Comparison of ENCODE assay signal across 1 cellular context in genomic region chr9:95447660-95448420, GRCh38.
TF ChIP-seq lines count a peak whose summit lies in the region.

No MANE protein-coding gene starts in this region.

TF ChIP-seq in GM12878, 131 proteins besides CTCF, POLR2A, EP300 and RAD21 (continued from another document):
- TF ChIP-seq ZBTB40 (IDR thresholded peaks at IDR 0.05; ENCODE audit: borderline replicate concordance) (no peak), IRF5 (IDR thresholded peaks at IDR 0.05; ENCODE audit: borderline replicate concordance) (no peak), BHLHE40 (IDR thresholded peaks at IDR 0.05; ENCODE audit: borderline replicate concordance in 1 of 2, low read depth in 2 of 2, low read length in 1 of 2) (peak in 1 of 2 experiments; percentile 46; a peak in 1 of 4 replicates), CREB1 (IDR thresholded peaks at IDR 0.05; ENCODE audit: low read depth) (no peak), SUPT20H (IDR thresholded peaks at IDR 0.05; ENCODE audit: borderline replicate concordance, control insufficient read depth, low read depth, low read length) (no peak), IRF4 (IDR thresholded peaks at IDR 0.05; ENCODE audit: low read depth, low read length) (no peak), HDGF (IDR thresholded peaks at IDR 0.05) (no peak), YY1 (IDR thresholded peaks at IDR 0.05; ENCODE audit: low read depth, low read length) (no peak), ATF7 (IDR thresholded peaks at IDR 0.05; ENCODE audit: low read depth) (no peak), MEF2B (IDR thresholded peaks at IDR 0.05; ENCODE audit: partially characterized antibody, poor library complexity, severe bottlenecking) (peak; percentile 25), USF1 (IDR thresholded peaks at IDR 0.05; ENCODE audit: borderline replicate concordance, extremely low read length, insufficient read depth, low read depth, low read length) (no peak), NR2C1 (IDR thresholded peaks at IDR 0.05) (no peak), RFX5 (IDR thresholded peaks at IDR 0.05; ENCODE audit: low read depth, low read length) (no peak), ZBTB4 (CRISPR knock-in tag; IDR thresholded peaks at IDR 0.05) (no peak), ZSCAN29 (IDR thresholded peaks at IDR 0.05) (no peak), NBN (IDR thresholded peaks at IDR 0.05) (no peak), KAT2A (conservative IDR thresholded peaks at IDR 0.05; ENCODE audit: control insufficient read depth, low read depth, low read length) (no peak), SREBF2 (IDR thresholded peaks at IDR 0.05; ENCODE audit: low read length) (no peak), ZNF207 (IDR thresholded peaks at IDR 0.05; ENCODE audit: borderline replicate concordance) (no peak), NR2C2 (IDR thresholded peaks at IDR 0.05; ENCODE audit: borderline replicate concordance, control insufficient read depth, insufficient read length, low read depth) (no peak), SIX5 (IDR thresholded peaks at IDR 0.05; ENCODE audit: low read depth, low read length, severe bottlenecking) (no peak), RUNX3 (IDR thresholded peaks at IDR 0.05; ENCODE audit: low read length) (0 out of 2 replicates have a peak, but pooled peaks have one; percentile 27), PAX8 (IDR thresholded peaks at IDR 0.05) (no peak), BCL11A (IDR thresholded peaks at IDR 0.05; ENCODE audit: low read depth, low read length) (no peak)
